ENCODE assay signal across 8 cellular contexts in the genomic region with DNA sequence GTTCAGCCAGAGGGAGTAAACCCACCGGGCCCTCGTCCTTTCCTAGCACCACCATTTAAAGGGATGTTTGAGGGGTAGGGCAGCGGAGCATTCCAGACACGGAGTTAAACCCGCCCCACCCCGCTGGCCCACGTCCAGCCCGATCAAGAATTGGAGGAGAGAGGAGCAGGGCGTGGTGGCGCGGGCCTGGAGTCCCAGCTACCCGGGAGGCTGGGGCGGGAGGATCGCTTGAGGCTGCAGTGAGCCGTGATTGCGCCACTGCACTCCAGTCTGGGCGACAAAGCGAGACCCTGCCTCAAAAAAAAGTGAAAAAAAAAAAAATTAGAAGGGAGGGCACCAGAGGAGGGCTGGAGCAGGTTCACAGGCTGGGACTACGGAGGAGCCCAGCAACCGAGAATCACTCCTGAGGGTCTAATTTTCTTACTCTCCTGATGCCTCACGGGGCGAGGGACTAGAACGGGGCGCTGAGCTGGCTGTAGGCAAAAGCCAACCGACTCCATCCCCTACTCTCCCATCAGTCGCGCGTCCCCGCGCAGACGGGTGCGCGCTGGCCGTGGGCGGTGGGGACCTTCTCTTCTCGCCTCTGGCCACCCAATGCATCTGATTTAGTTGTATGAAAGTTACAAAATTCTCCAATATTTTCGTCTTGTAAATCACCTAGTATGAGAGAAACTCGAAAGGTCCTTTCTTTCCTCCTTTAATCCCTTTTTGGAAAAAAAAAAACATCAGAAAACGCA. TPM values are rescaled to one million over a fixed set of nuclear protein-coding genes. Genes with fewer than 3 reads are reported as not detected.
A peak's percentile ranks its signal among the peaks of the same experiment; 100 is the strongest.
DNase-seq lines count a peak whose midpoint lies in the region; ATAC-seq and TF ChIP-seq lines count a peak whose summit lies in the region.

No MANE protein-coding gene starts in this region.

- DNase-seq in EL (peak; percentile 66), OCI-M1 (lab: John Stamatoyannopoulos, UW) (peak; percentile 92), glutamatergic neuron (peak; percentile 68), upper lobe of right lung (peak; percentile 88), OCI-M2 (lab: John Stamatoyannopoulos, UW; ENCODE audit: unreplicated experiment) (no peak)
- DNase-seq in activated effector memory CD4-positive, alpha-beta T cell treated with anti-CD3 and anti-CD28 coated beads, Interleukin-2, amount 50 U/mL, for 16 hours: peak; percentile 89

- H3K9me3 ChIP-seq in neutrophil: no peaks in the 10 kb centered on the region
- no peaks in the 10 kb centered on the region for H3K9me3 ChIP-seq in upper lobe of right lung

- no peaks in the 10 kb centered on the region for H3K27me3 ChIP-seq in neutrophil
- H3K27me3 ChIP-seq in upper lobe of right lung: no peaks in the 10 kb centered on the region

- no peak for TF ChIP-seq CTCF in glutamatergic neuron (IDR thresholded peaks at IDR 0.05; ENCODE audit: partially characterized antibody, unreplicated experiment)
- TF ChIP-seq CTCF in neutrophil (IDR thresholded peaks at IDR 0.05): no peak
- TF ChIP-seq CTCF in upper lobe of right lung (IDR thresholded peaks at IDR 0.05): no peak

- H3K4me3 Mint-ChIP-seq in glutamatergic neuron (ENCODE audit: unreplicated experiment): peak overlapping the region; percentile 95

- peaks cover 3% of the 10 kb centered on the region for H3K4me1 Mint-ChIP-seq in glutamatergic neuron (ENCODE audit: low read depth, unreplicated experiment)

- H3K27ac ChIP-seq in neutrophil: peak overlapping the region; percentile 90
- peak overlapping the region; percentile 99 for H3K27ac ChIP-seq in upper lobe of right lung

- H3K27me3 Mint-ChIP-seq in glutamatergic neuron (ENCODE audit: unreplicated experiment): peaks cover 6% of the 10 kb centered on the region

- H3K27ac Mint-ChIP-seq in glutamatergic neuron (ENCODE audit: unreplicated experiment): peak overlapping the region; percentile 89

- peak overlapping the region; percentile 80 to 96 for H3K4me3 ChIP-seq in neutrophil (ENCODE audit: low read depth in 1 of 2, low read length in 1 of 2)
- peak overlapping the region; percentile 59 for H3K4me3 ChIP-seq in upper lobe of right lung

- ATAC-seq in HG02588 (IDR thresholded peaks at IDR 0.05; ENCODE audit: unreplicated experiment) (peak; percentile 31), upper lobe of right lung (peak; percentile 70)

- intact Hi-C loops in upper lobe of right lung (cut with DNase I): no loop called here

- peaks cover 4% of the 10 kb centered on the region for H3K36me3 Mint-ChIP-seq in glutamatergic neuron (ENCODE audit: unreplicated experiment)

- H3K36me3 ChIP-seq in neutrophil (no peaks in the 10 kb centered on the region), upper lobe of right lung (no peaks in the 10 kb centered on the region)

- H3K4me1 ChIP-seq in neutrophil (ENCODE audit: control insufficient read depth in 1 of 2, insufficient read depth in 1 of 2, low read depth in 1 of 2, low read length in 1 of 2) (peaks cover 76 to 86% of the 10 kb centered on the region in 2 experiments), upper lobe of right lung (peaks cover 72% of the 10 kb centered on the region)

- H3K9me3 Mint-ChIP-seq in glutamatergic neuron (ENCODE audit: unreplicated experiment): peaks cover 13% of the 10 kb centered on the region

RNA-seq across cellular contexts. Expression of a gene that starts 6.1 kb away (rescaled TPM):
- total RNA-seq in glutamatergic neuron (ENCODE audit: unreplicated experiment) (93.9 TPM), upper lobe of right lung (112 TPM)

RNA-seq across cellular contexts. Expression of a gene that starts 6.1 kb away (rescaled TPM):
- 54.3 TPM for total RNA-seq in glutamatergic neuron (ENCODE audit: unreplicated experiment)
- 150 TPM for total RNA-seq in upper lobe of right lung

RNA-seq across cellular contexts. Expression of a gene that starts 6.4 kb away (rescaled TPM):
- total RNA-seq in glutamatergic neuron (ENCODE audit: unreplicated experiment) (2.5 TPM), upper lobe of right lung (2.0 TPM)

RNA-seq across cellular contexts. Expression of a gene that starts 14.7 kb away (rescaled TPM):
- 68.2 TPM for total RNA-seq in glutamatergic neuron (ENCODE audit: unreplicated experiment)
- 30.8 TPM for total RNA-seq in upper lobe of right lung

RNA-seq across cellular contexts. Expression of a gene that starts 25.9 kb away (rescaled TPM):
- total RNA-seq in glutamatergic neuron (ENCODE audit: unreplicated experiment) (204 TPM), upper lobe of right lung (53.0 TPM)
